ENCODE assay signal across 19 cellular contexts in genomic region chr3:45887285-45887684, GRCh38. TPM values are rescaled to one million over a fixed set of nuclear protein-coding genes. Genes with fewer than 3 reads are reported as not detected.
DNase-seq lines count a peak whose midpoint lies in the region; ATAC-seq lines count a peak whose summit lies in the region.
"Had no signal": no experiment of that assay in that cellular context is flagged by ENCODE, and none has a peak within 500 bp of the region (broad histone marks: within the 10 kb centered on the region; RNA-seq: fewer than 3 reads in every experiment).

No MANE protein-coding gene starts in this region.

- CTCF ChIA-PET in CD8-positive, alpha-beta memory T cell (lab: Charles Lee), result interaction anchor here (1.0 kb wide), 1 partner anchor 34 kb away, joined by 3 read pairs; no protein-coding TSS in a partner anchor

- no peak overlapping the region for H3K27ac ChIP-seq in CD8-positive, alpha-beta memory T cell (ENCODE audit: low read depth, low read length)
- H3K27ac ChIP-seq in thymus (ENCODE audit: low read depth), result peak overlapping the region; percentile 95
- H3K27ac ChIP-seq: GM23248, SJSA1 had no signal

- peaks cover 69% of the 10 kb centered on the region for H3K27me3 Mint-ChIP-seq in activated T-cell treated with anti-CD3 and anti-CD28 coated beads, Interleukin-2, amount 50 U/mL, for 72 hours (ENCODE audit: low read depth)
- peaks cover 13 to 18% of the 10 kb centered on the region in 2 donors for H3K27me3 Mint-ChIP-seq in CD8-positive, alpha-beta memory T cell
- H3K27me3 Mint-ChIP-seq in activated T-helper 17 cell treated with anti-CD3 and anti-CD28 coated beads, Interleukin-2, amount 50 U/mL, for 72 hours, result peaks cover 13% of the 10 kb centered on the region

- no peak overlapping the region for H3K4me3 Mint-ChIP-seq in activated T-cell treated with anti-CD3 and anti-CD28 coated beads, Interleukin-2, amount 50 U/mL, for 72 hours
- peak overlapping the region in 4 of 7 donors; percentile 8 to 71 (median 50) for H3K4me3 Mint-ChIP-seq in CD8-positive, alpha-beta memory T cell
- no peak overlapping the region for H3K4me3 Mint-ChIP-seq in activated T-helper 17 cell treated with anti-CD3 and anti-CD28 coated beads, Interleukin-2, amount 50 U/mL, for 72 hours
- H3K4me3 Mint-ChIP-seq: CD14-positive monocyte had no signal

- POLR2A ChIA-PET in CD8-positive, alpha-beta memory T cell (lab: Charles Lee), result interaction anchor here (1.5 kb wide), 1 partner anchor 22 kb away, joined by 4 read pairs; no protein-coding TSS in a partner anchor

- no peak overlapping the region for H3K4me3 ChIP-seq in CD8-positive, alpha-beta memory T cell (ENCODE audit: low read length)
- H3K4me3 ChIP-seq in thymus (ENCODE audit: low read length), result peak overlapping the region; percentile 88
- H3K4me3 ChIP-seq: GM23248, HAP-1, SJSA1 had no signal

- no peaks in the 10 kb centered on the region for H3K36me3 Mint-ChIP-seq in activated T-cell treated with anti-CD3 and anti-CD28 coated beads, Interleukin-2, amount 50 U/mL, for 72 hours (ENCODE audit: insufficient read depth in 2 of 2)
- H3K36me3 Mint-ChIP-seq in CD8-positive, alpha-beta memory T cell, result peaks cover 0 to 23% (median 2%) of the 10 kb centered on the region in 3 donors
- no peaks in the 10 kb centered on the region for H3K36me3 Mint-ChIP-seq in activated T-helper 17 cell treated with anti-CD3 and anti-CD28 coated beads, Interleukin-2, amount 50 U/mL, for 72 hours (ENCODE audit: low read depth)
- H3K36me3 Mint-ChIP-seq: CD14-positive monocyte had no signal

- H3K4me1 ChIP-seq in CD8-positive, alpha-beta memory T cell (ENCODE audit: insufficient read depth, low read length), result peaks cover 10% of the 10 kb centered on the region
- peaks cover 32% of the 10 kb centered on the region for H3K4me1 ChIP-seq in thymus (ENCODE audit: control insufficient read depth, insufficient read depth, low read length)
- H3K4me1 ChIP-seq: HAP-1, SJSA1 had no signal

- WGBS in thymus, result 64% methylated on average over 4 of the region's 4 CpGs

- intact Hi-C loops in left colon (cut with DNase I, micrococcal nuclease), result no loop called here

- peaks cover 7% of the 10 kb centered on the region for H3K27me3 ChIP-seq in CD8-positive, alpha-beta memory T cell (ENCODE audit: insufficient read depth, low read length, poor library complexity, severe bottlenecking)
- no peaks in the 10 kb centered on the region for H3K27me3 ChIP-seq in thymus (ENCODE audit: control insufficient read depth, insufficient read depth)
- H3K27me3 ChIP-seq: SJSA1 had no signal

- no peak for DNase-seq in activated T-cell treated with anti-CD3 and anti-CD28 coated beads, Interleukin-2, amount 50 U/mL, for 72 hours
- no peak for DNase-seq in activated T-cell treated with anti-CD3 and anti-CD28 coated beads, Interleukin-2, amount 50 U/mL, for 1 hour
- DNase-seq in CD8-positive, alpha-beta memory T cell, result no peak
- DNase-seq in left colon, result no peak
- DNase-seq: KG1, NCI-H1092 treated with DMSO at 0.1 percent for 48 hours, NCI-H1436 treated with DMSO at 0.1 percent for 48 hours, NCI-H1930, NCI-H510A had no signal

- no peaks in the 10 kb centered on the region for H3K36me3 ChIP-seq in CD8-positive, alpha-beta memory T cell (ENCODE audit: insufficient read depth, low read length)
- H3K36me3 ChIP-seq in thymus (ENCODE audit: control insufficient read depth, insufficient read depth), result peaks cover 20% of the 10 kb centered on the region
- H3K36me3 ChIP-seq: HAP-1, SJSA1 had no signal

- ATAC-seq in activated T-cell treated with anti-CD3 and anti-CD28 coated beads, Interleukin-2, amount 50 U/mL, for 72 hours (replicated peaks in 1 of 2), result peak; percentile 36 to 43
- peak; percentile 33 for ATAC-seq in activated T-helper 17 cell treated with anti-CD3 and anti-CD28 coated beads, Interleukin-2, amount 50 U/mL, for 72 hours (replicated peaks)
- no peak for ATAC-seq in HG02885 (IDR thresholded peaks at IDR 0.05; ENCODE audit: poor library complexity, unreplicated experiment)
- ATAC-seq in left colon, result no peak
- ATAC-seq: Panc1 had no signal

- H3K9me3 ChIP-seq in CD8-positive, alpha-beta memory T cell (ENCODE audit: low read length), result no peaks in the 10 kb centered on the region
- no peaks in the 10 kb centered on the region for H3K9me3 ChIP-seq in thymus (ENCODE audit: control insufficient read depth)
- H3K9me3 ChIP-seq: HAP-1, SJSA1 had no signal

- H3K27ac Mint-ChIP-seq in activated T-cell treated with anti-CD3 and anti-CD28 coated beads, Interleukin-2, amount 50 U/mL, for 72 hours, result no peak overlapping the region
- H3K27ac Mint-ChIP-seq in CD8-positive, alpha-beta memory T cell, result peak overlapping the region in 2 of 8 donors; percentile 11 to 16
- no peak overlapping the region for H3K27ac Mint-ChIP-seq in activated T-helper 17 cell treated with anti-CD3 and anti-CD28 coated beads, Interleukin-2, amount 50 U/mL, for 72 hours
- H3K27ac Mint-ChIP-seq: CD14-positive monocyte had no signal

- H3K4me1 Mint-ChIP-seq in activated T-cell treated with anti-CD3 and anti-CD28 coated beads, Interleukin-2, amount 50 U/mL, for 72 hours (ENCODE audit: low read depth), result peaks cover 46% of the 10 kb centered on the region
- H3K4me1 Mint-ChIP-seq in CD8-positive, alpha-beta memory T cell, result peaks cover 0 to 53% (median 12%) of the 10 kb centered on the region in 3 donors
- H3K4me1 Mint-ChIP-seq in activated T-helper 17 cell treated with anti-CD3 and anti-CD28 coated beads, Interleukin-2, amount 50 U/mL, for 72 hours, result peaks cover 10% of the 10 kb centered on the region

- no peaks in the 10 kb centered on the region for H3K9me3 Mint-ChIP-seq in activated T-cell treated with anti-CD3 and anti-CD28 coated beads, Interleukin-2, amount 50 U/mL, for 72 hours
- H3K9me3 Mint-ChIP-seq in CD8-positive, alpha-beta memory T cell, result peaks cover 0 to under 1% (median 0%) of the 10 kb centered on the region in 5 donors
- H3K9me3 Mint-ChIP-seq in activated T-helper 17 cell treated with anti-CD3 and anti-CD28 coated beads, Interleukin-2, amount 50 U/mL, for 72 hours, result no peaks in the 10 kb centered on the region
- H3K9me3 Mint-ChIP-seq: CD14-positive monocyte had no signal

RNA-seq across cellular contexts. Expression of gene CCR9, which starts 0.9 kb away (rescaled TPM):
- under 1 TPM in 1 of 2 donors, not detected in 1; 0.14 TPM for total RNA-seq in activated T-cell treated with anti-CD3 and anti-CD28 coated beads, Interleukin-2, amount 50 U/mL, for 72 hours
- 1 to 10 TPM; 7.3 to 8.3 TPM for total RNA-seq in CD8-positive, alpha-beta memory T cell
- 1.4 TPM for polyA plus RNA-seq in CD8-positive, alpha-beta memory T cell
- total RNA-seq in activated T-helper 17 cell treated with anti-CD3 and anti-CD28 coated beads, Interleukin-2, amount 50 U/mL, for 72 hours, result under 1 TPM; 0.15 to 0.19 TPM
- polyA plus RNA-seq in thymus, result 133 TPM
- total RNA-seq in left colon, result under 1 TPM; 0.12 to 0.34 TPM
- total RNA-seq: G401, GM23248, HT1080, SJSA1 had no signal
- polyA plus RNA-seq: CD14-positive monocyte, GM23248 had no signal

RNA-seq across cellular contexts. Expression of gene LZTFL1, which starts 45.4 kb away (rescaled TPM):
- 1 to 10 TPM; 4.9 to 8.8 TPM for total RNA-seq in activated T-cell treated with anti-CD3 and anti-CD28 coated beads, Interleukin-2, amount 50 U/mL, for 72 hours
- 10 to 100 TPM in 1 of 2 experiments, 1 to 10 TPM in 1; 9.0 to 11.4 TPM for total RNA-seq in CD8-positive, alpha-beta memory T cell
- 8.9 TPM for polyA plus RNA-seq in CD8-positive, alpha-beta memory T cell
- 1 to 10 TPM; 3.4 to 5.2 TPM for total RNA-seq in activated T-helper 17 cell treated with anti-CD3 and anti-CD28 coated beads, Interleukin-2, amount 50 U/mL, for 72 hours
- 42.8 TPM for polyA plus RNA-seq in thymus
- 10 to 100 TPM in 1 of 2 donors, 1 to 10 TPM in 1; 9.8 to 11.2 TPM for total RNA-seq in left colon

RNA-seq across cellular contexts. Expression of gene CXCR6, which starts 56.0 kb away (rescaled TPM):
- total RNA-seq in activated T-cell treated with anti-CD3 and anti-CD28 coated beads, Interleukin-2, amount 50 U/mL, for 72 hours, result 10 to 100 TPM in 1 of 2 donors, 1 to 10 TPM in 1; 2.0 to 13.1 TPM
- 1 to 10 TPM; 5.8 to 5.9 TPM for total RNA-seq in CD8-positive, alpha-beta memory T cell
- polyA plus RNA-seq in CD8-positive, alpha-beta memory T cell, result 70.8 TPM
- total RNA-seq in activated T-helper 17 cell treated with anti-CD3 and anti-CD28 coated beads, Interleukin-2, amount 50 U/mL, for 72 hours, result 10 to 100 TPM; 13.7 to 25.4 TPM
- polyA plus RNA-seq in thymus, result 8.5 TPM
- total RNA-seq in left colon, result 1 to 10 TPM in 1 of 2 donors, under 1 TPM in 1; 0.67 to 1.1 TPM
- total RNA-seq: GM23248, HT1080, SJSA1 had no signal
- polyA plus RNA-seq: GM23248 had no signal

Comparison
In these comparisons a context has a peak if more than half of its experiments do, and no peak if none do; other contexts are left out.
1. ATAC-seq: peak in activated T-cell treated with anti-CD3 and anti-CD28 coated beads, Interleukin-2, amount 50 U/mL, for 72 hours (2 of 2) and activated T-helper 17 cell treated with anti-CD3 and anti-CD28 coated beads, Interleukin-2, amount 50 U/mL, for 72 hours (single experiment); none in HG02885 (single experiment) and left colon (single experiment).
2. H3K4me3 Mint-ChIP-seq: peak in CD8-positive, alpha-beta memory T cell (4 of 7); none in activated T-cell treated with anti-CD3 and anti-CD28 coated beads, Interleukin-2, amount 50 U/mL, for 72 hours (0 of 2) and activated T-helper 17 cell treated with anti-CD3 and anti-CD28 coated beads, Interleukin-2, amount 50 U/mL, for 72 hours (single experiment).
3. RNA of gene CCR9, which starts 0.9 kb away (total RNA-seq): 7.3 to 8.3 TPM in CD8-positive, alpha-beta memory T cell; 0.12 to 0.34 TPM in left colon, 0.15 to 0.19 TPM in activated T-helper 17 cell treated with anti-CD3 and anti-CD28 coated beads, Interleukin-2, amount 50 U/mL, for 72 hours and 0.14 TPM in activated T-cell treated with anti-CD3 and anti-CD28 coated beads, Interleukin-2, amount 50 U/mL, for 72 hours; every median in the first group is over 4 times any median in the second.